In genomic region chr2:130181338-130181879, GRCh38 we compare ENCODE assay signal across 8 cellular contexts. TPM values are rescaled to one million over a fixed set of nuclear protein-coding genes. Genes with fewer than 3 reads are reported as not detected.
DNase-seq lines count a peak whose midpoint lies in the region; ATAC-seq, FAIRE-seq and TF ChIP-seq lines count a peak whose summit lies in the region.

Gene SMPD4 (minus strand): TSS chr2:130181602. CDS start chr2:130176592, 5,010 bp downstream.

- peak in 1 of 4 donors; percentile 25 for TF ChIP-seq EP300 in upper lobe of left lung (IDR thresholded peaks at IDR 0.05)

- no peaks in the 10 kb centered on the region for H3K36me3 ChIP-seq in adrenal gland (replicated peaks in 1 of 2)
- H3K36me3 ChIP-seq in heart left ventricle: peaks cover 0 to 7% (median 3%) of the 10 kb centered on the region in 9 donors
- H3K36me3 ChIP-seq in upper lobe of left lung: peaks cover 0 to 4% (median 0%) of the 10 kb centered on the region in 4 donors

- TF ChIP-seq CTCF in adrenal gland (IDR thresholded peaks at IDR 0.05) (no peak), heart left ventricle (IDR thresholded peaks at IDR 0.05) (no peak), upper lobe of left lung (IDR thresholded peaks at IDR 0.05) (no peak)

- peaks cover 14 to 18% of the 10 kb centered on the region in 2 donors for H3K4me1 ChIP-seq in adrenal gland (replicated peaks in 1 of 2)
- peaks cover 6 to 31% (median 20%) of the 10 kb centered on the region in 12 donors for H3K4me1 ChIP-seq in heart left ventricle
- H3K4me1 ChIP-seq in upper lobe of left lung: peaks cover 12 to 32% (median 21%) of the 10 kb centered on the region in 4 donors

- TF ChIP-seq POLR2A in GM12891 (IDR thresholded peaks at IDR 0.05; ENCODE audit: low read depth, low read length) (no peak; the same call in 1 of the 2 replicates), adrenal gland (IDR thresholded peaks at IDR 0.05) (peak; percentile 19 to 42), heart left ventricle (IDR thresholded peaks at IDR 0.05) (no peak), upper lobe of left lung (IDR thresholded peaks at IDR 0.05) (peak in 3 of 4 donors; percentile 16 to 62 (median 52))

- 0% methylated on average over 55 of the region's 55 CpGs; no CpG with 5 or more reads in 2 of the 4 donors for WGBS in adrenal gland, 4 donors
- WGBS in heart left ventricle, 4 donors: 0 to 2% (median 0%) methylated on average over 27 to 55 of the region's 55 CpGs
- 0% methylated on average over 5 to 31 of the region's 55 CpGs for WGBS in upper lobe of left lung, 2 donors

- DNase-seq in GM12891 (ENCODE audit: insufficient read length, low spot score) (peak; percentile 83), NCI-H146 (lab: John Stamatoyannopoulos, UW) (peak; percentile 98), T-helper 1 cell (peak; percentile 95 to 98 (median 97)), adrenal gland (peak; percentile 97 to 98 (median 98)), heart left ventricle (peak; percentile 97 to 99 (median 98)), posterior cingulate gyrus (peak; percentile 94 to 99 (median 96)), upper lobe of left lung (peak; percentile 95 to 100)

- H3K27me3 ChIP-seq in adrenal gland (no peaks in the 10 kb centered on the region), heart left ventricle (no peaks in the 10 kb centered on the region), upper lobe of left lung (no peaks in the 10 kb centered on the region)

- H3K27ac ChIP-seq in adrenal gland (peak within 1 kb of the TSS; percentile 71 to 93 (median 91)), heart left ventricle (peak within 1 kb of the TSS; percentile 54 to 98 (median 95)), upper lobe of left lung (peak within 1 kb of the TSS; percentile 88 to 93 (median 90))

- H3K4me3 ChIP-seq in adrenal gland: peak within 1 kb of the TSS; percentile 19 to 98 (median 92)
- H3K4me3 ChIP-seq in heart left ventricle: peak within 1 kb of the TSS; percentile 59 to 100 (median 88)
- peak within 1 kb of the TSS; percentile 94 to 100 (median 98) for H3K4me3 ChIP-seq in upper lobe of left lung

- H3K9me3 ChIP-seq in adrenal gland (replicated peaks in 1 of 3): no peaks in the 10 kb centered on the region
- H3K9me3 ChIP-seq in heart left ventricle: no peaks in the 10 kb centered on the region
- no peaks in the 10 kb centered on the region for H3K9me3 ChIP-seq in upper lobe of left lung

- intact Hi-C loops in adrenal gland (cut with DNase I): loop anchor here in 1 of 2 donors (10.0 kb wide), 1 partner anchor 153 kb away; no protein-coding TSS in a partner anchor
- intact Hi-C loops in heart left ventricle (cut with DNase I): loop anchor here in 8 of 10 donors (2.0 to 10.0 kb wide), 4 partner anchors 151 to 161 kb away; partner anchors contain the start of gene IMP4 (in 1 of the 8)
- intact Hi-C loops in posterior cingulate gyrus (cut with DNase I): loop anchor here (5.0 to 10.0 kb wide), 2 partner anchors 161 to 1303 kb away; partner anchors contain the start of gene IMP4

- peak; percentile 99 for FAIRE-seq in GM12891 (lab: Jason Lieb, UNC)

- peak; percentile 59 for ATAC-seq in HG02852 (IDR thresholded peaks at IDR 0.05; ENCODE audit: unreplicated experiment)
- peak; percentile 90 to 96 (median 93) for ATAC-seq in heart left ventricle
- ATAC-seq in upper lobe of left lung (ENCODE audit: low FRiP score in 2 of 2): peak; percentile 96 to 98

TF ChIP-seq in GM12891, 5 proteins besides CTCF, POLR2A, EP300 and RAD21:
- TF ChIP-seq POLR2AphosphoS5 (IDR thresholded peaks at IDR 0.05; ENCODE audit: low read depth, low read length) (no peak), POU2F2 (IDR thresholded peaks at IDR 0.05; ENCODE audit: low read depth, low read length) (no peak), TAF1 (IDR thresholded peaks at IDR 0.05; ENCODE audit: low read depth, low read length) (peak; percentile 77), PAX5 (IDR thresholded peaks at IDR 0.05; ENCODE audit: insufficient read depth, low read length, severe bottlenecking) (peak; percentile 15), SPI1 (IDR thresholded peaks at IDR 0.05; ENCODE audit: low read depth, low read length) (no peak)

RNA-seq across cellular contexts. Expression of gene SMPD4, which starts in this region (rescaled TPM):
- polyA plus RNA-seq in GM12891 (2012; ENCODE audit: low read depth, missing spikeins): 39.8 TPM
- total RNA-seq in adrenal gland (10 to 100 TPM; 27.4 to 85.4 (median 37.7) TPM), heart left ventricle (10 to 100 TPM; 23.4 to 32.7 (median 29.2) TPM), upper lobe of left lung (100 to 1,000 TPM in 1 of 6 donors, 10 to 100 TPM in 5; 33.3 to 109 (median 44.6) TPM)
- polyA plus RNA-seq in adrenal gland (10 to 100 TPM; 26.5 to 94.4 (median 87.1) TPM), heart left ventricle (10 to 100 TPM; 28.5 to 41.1 TPM)

Comparison
In these comparisons a context has a peak if more than half of its experiments do, and no peak if none do; other contexts are left out.
1. Peak in every context shown above with its lines: DNase-seq, ATAC-seq, H3K4me3 ChIP-seq and H3K27ac ChIP-seq.
2. POLR2A ChIP-seq: peak in adrenal gland (2 of 2) and upper lobe of left lung (3 of 4); none in GM12891 (single experiment) and heart left ventricle (0 of 2).